ENCODE assay signal across 8 cellular contexts in genomic region chr4:38319456-38320348, GRCh38.
DNase-seq lines count a peak whose midpoint lies in the region; ATAC-seq and TF ChIP-seq lines count a peak whose summit lies in the region.

No MANE protein-coding gene starts in this region.

- peaks cover 17% of the 10 kb centered on the region for H3K27me3 Mint-ChIP-seq in activated CD4-positive, alpha-beta memory T cell treated with anti-CD3 and anti-CD28 coated beads, Interleukin-2, amount 10 ng/mL, durations not matched to agents 7 days and 5 days

- ATAC-seq in GM19328 (IDR thresholded peaks at IDR 0.05; ENCODE audit: unreplicated experiment) (peak; percentile 46), HG03571 (IDR thresholded peaks at IDR 0.05; ENCODE audit: unreplicated experiment) (peak; percentile 43)

- no peaks in the 10 kb centered on the region for H3K36me3 Mint-ChIP-seq in activated CD4-positive, alpha-beta memory T cell treated with anti-CD3 and anti-CD28 coated beads, Interleukin-2, amount 10 ng/mL, durations not matched to agents 7 days and 5 days (ENCODE audit: low read depth)

- no peaks in the 10 kb centered on the region for H3K9me3 ChIP-seq in duodenal mucosa (ENCODE audit: control insufficient read depth in 1 of 2, low read length in 2 of 2)

- CTCF ChIA-PET in activated CD4-positive, alpha-beta memory T cell treated with anti-CD3 and anti-CD28 coated beads, Interleukin-2, amount 10 ng/mL, durations not matched to agents 7 days and 5 days (lab: Charles Lee), result interaction anchor here (0.6 to 4.3 kb wide), 53 partner anchors 9 to 637 kb away, joined by 3 to 77 read pairs (median 4); partner anchors contain the start of gene TLR10

- H3K4me3 ChIP-seq in AG10803 (ENCODE audit: low read length) (peak overlapping the region; percentile 24; the same call in 1 of the 2 replicates), duodenal mucosa (ENCODE audit: low read depth in 1 of 2, low read length in 2 of 2) (peak overlapping the region; percentile 48 to 67)

- peaks cover 20 to 26% of the 10 kb centered on the region in 2 donors for H3K4me1 ChIP-seq in duodenal mucosa (ENCODE audit: control insufficient read depth in 1 of 2, insufficient read depth in 2 of 2, low read length in 2 of 2)

- H3K4me1 Mint-ChIP-seq in activated CD4-positive, alpha-beta memory T cell treated with anti-CD3 and anti-CD28 coated beads, Interleukin-2, amount 10 ng/mL, durations not matched to agents 7 days and 5 days, result peaks cover 33% of the 10 kb centered on the region

- POLR2A ChIA-PET in activated CD4-positive, alpha-beta memory T cell treated with anti-CD3 and anti-CD28 coated beads, Interleukin-2, amount 10 ng/mL, durations not matched to agents 7 days and 5 days (lab: Charles Lee), result interaction anchor here (0.6 to 3.3 kb wide), 20 partner anchors 10 to 411 kb away, joined by 3 to 38 read pairs (median 4); no protein-coding TSS in a partner anchor

- H3K4me3 Mint-ChIP-seq in activated CD4-positive, alpha-beta memory T cell treated with anti-CD3 and anti-CD28 coated beads, Interleukin-2, amount 10 ng/mL, durations not matched to agents 7 days and 5 days, result peak overlapping the region; percentile 76

- peaks cover 7% of the 10 kb centered on the region for H3K9me3 Mint-ChIP-seq in activated CD4-positive, alpha-beta memory T cell treated with anti-CD3 and anti-CD28 coated beads, Interleukin-2, amount 10 ng/mL, durations not matched to agents 7 days and 5 days

- H3K27ac Mint-ChIP-seq in activated CD4-positive, alpha-beta memory T cell treated with anti-CD3 and anti-CD28 coated beads, Interleukin-2, amount 10 ng/mL, durations not matched to agents 7 days and 5 days, result peak overlapping the region; percentile 92

- no peaks in the 10 kb centered on the region for H3K36me3 ChIP-seq in duodenal mucosa (ENCODE audit: control insufficient read depth in 1 of 2, insufficient read depth in 2 of 2, low read length in 2 of 2)

- peak overlapping the region; percentile 81 for H3K27ac ChIP-seq in duodenal mucosa (ENCODE audit: low read depth, low read length)

- H3K9ac ChIP-seq in duodenal mucosa (ENCODE audit: low read depth in 1 of 2, low read length in 2 of 2), result peak overlapping the region; percentile 60 to 71

- no peaks in the 10 kb centered on the region for H3K27me3 ChIP-seq in duodenal mucosa (ENCODE audit: control insufficient read depth in 1 of 2, insufficient read depth in 2 of 2, low read length in 2 of 2)

- peak; percentile 90 for DNase-seq in AG10803 (ENCODE audit: low read depth)
- peak; percentile 2 for DNase-seq in NCI-H82 treated with DMSO at 0.1 percent for 48 hours (lab: John Stamatoyannopoulos, UW; ENCODE audit: unreplicated experiment)
- peak; percentile 92 for DNase-seq in activated CD4-positive, alpha-beta memory T cell treated with anti-CD3 and anti-CD28 coated beads, Interleukin-2, amount 10 ng/mL, durations not matched to agents 7 days and 5 days
- peak; percentile 96 for DNase-seq in medulla oblongata (ENCODE audit: extremely low spot score)
- peak; percentile 82 to 93 (median 88) for DNase-seq in stimulated activated CD4-positive, alpha-beta T cell treated with anti-CD3 and anti-CD28 coated beads, TNF-alpha, amount 100 ng/mL, for 24 hours (ENCODE audit: low read depth in 3 of 3)

- peak; percentile 96 for TF ChIP-seq CTCF in AG10803 (conservative IDR thresholded peaks at IDR 0.05; ENCODE audit: low read length)

Comparison
In these comparisons a context has a peak if more than half of its experiments do, and no peak if none do; other contexts are left out.
1. Peak in every context shown above with its lines: DNase-seq, ATAC-seq, H3K4me3 ChIP-seq and H3K27ac ChIP-seq.
2. DNase-seq: peak in every context shown above with its lines; median percentile 96 in medulla oblongata; 92 in activated CD4-positive, alpha-beta memory T cell treated with anti-CD3 and anti-CD28 coated beads, Interleukin-2, amount 10 ng/mL, durations not matched to agents 7 days and 5 days; 90 in AG10803; 88 in stimulated activated CD4-positive, alpha-beta T cell treated with anti-CD3 and anti-CD28 coated beads, TNF-alpha, amount 100 ng/mL, for 24 hours; 2 in NCI-H82 treated with DMSO at 0.1 percent for 48 hours.